Comparison of ENCODE assay signal across 1 cellular context in genomic region chr2:86632672-86633071, GRCh38.
TF ChIP-seq lines count a peak whose summit lies in the region.

No MANE protein-coding gene starts in this region.

TF ChIP-seq in HepG2, 621 proteins besides CTCF, POLR2A, EP300 and RAD21 (continued from another document):
- TF ChIP-seq ZNF687 (CRISPR knock-in tag; IDR thresholded peaks at IDR 0.05), result no peak
- TF ChIP-seq SOX13 (IDR thresholded peaks at IDR 0.05), result no peak
- TF ChIP-seq SOX13 (CRISPR knock-in tag; conservative IDR thresholded peaks at IDR 0.05 in 1 of 2, IDR thresholded peaks at IDR 0.05 in 1 of 2), result peak in 1 of 2 experiments; percentile 27; a peak in 1 of 4 replicates
- 0 out of 2 replicates have a peak, but pooled peaks have one; percentile 35 for TF ChIP-seq MYPOP (CRISPR knock-in tag; IDR thresholded peaks at IDR 0.05)
- no peak for TF ChIP-seq RFXANK (CRISPR knock-in tag; IDR thresholded peaks at IDR 0.05)
- TF ChIP-seq ZKSCAN1 (IDR thresholded peaks at IDR 0.05; ENCODE audit: low read length), result peak; percentile 93
- no peak for TF ChIP-seq NONO (IDR thresholded peaks at IDR 0.05)
- TF ChIP-seq NONO (CRISPR knock-in tag; conservative IDR thresholded peaks at IDR 0.05), result no peak
TF ChIP-seq in HepG2: peak in this region for 50.
